In genomic region chr6:75778757-75779156, GRCh38 we compare ENCODE assay signal across 11 cellular contexts.
"Had no signal": no experiment of that assay in that cellular context is flagged by ENCODE, and none has a peak within 500 bp of the region (broad histone marks: within the 10 kb centered on the region; RNA-seq: fewer than 3 reads in every experiment).

No MANE protein-coding gene starts in this region.

- H3K4me1 ChIP-seq: HAP-1 had no signal

- H3K27ac ChIP-seq: GM23248 had no signal

- H3K9ac ChIP-seq: GM23248 had no signal

- DNase-seq: GM23248, GOT3, H7, H9, HCEC 1CT, HFFc6 had no signal

- H3K4me2 ChIP-seq: GM23338 had no signal

- H2AFZ ChIP-seq: GM23248, GM23338 had no signal

- H3K9me3 ChIP-seq: HAP-1 had no signal

- H3K36me3 ChIP-seq: HAP-1 had no signal

- FAIRE-seq: H1, H54 had no signal

- H3K4me3 ChIP-seq: GM23248, GM23338, HAP-1 had no signal

- ATAC-seq: GM23338, HCT116 had no signal
